Comparison of ENCODE assay signal across 1 cellular context in the genomic region with DNA sequence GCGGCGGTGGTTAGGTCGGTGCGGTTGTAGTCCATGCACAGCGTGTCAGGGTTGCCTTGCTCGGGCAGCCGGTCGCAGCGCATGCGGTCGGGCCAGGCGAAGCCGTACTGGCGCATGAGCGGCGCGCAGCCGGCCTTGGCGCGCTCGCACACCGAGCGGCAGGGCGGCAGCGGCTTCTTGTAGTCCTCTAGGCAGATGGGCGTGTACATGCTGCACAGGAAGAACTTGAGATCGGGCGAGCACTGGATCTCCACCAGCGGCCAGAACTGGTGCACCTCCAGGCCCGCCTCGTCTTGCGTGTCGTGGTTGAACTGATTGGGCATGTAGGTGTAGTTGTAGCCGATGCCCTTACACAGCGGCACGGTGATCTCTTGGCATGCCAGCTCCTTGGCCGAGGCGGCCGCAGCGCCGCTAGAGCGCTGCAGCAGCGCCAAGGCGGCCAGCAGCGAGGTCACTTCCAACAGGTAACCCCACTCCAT.
TF ChIP-seq lines count a peak whose summit lies in the region.

No MANE protein-coding gene starts in this region.

TF ChIP-seq in WTC11, 78 proteins besides CTCF, POLR2A, EP300 and RAD21 (continued from another document):
- TF ChIP-seq ZBTB43 (CRISPR knock-in tag; IDR thresholded peaks at IDR 0.05) (peak; percentile 88; the same call in 1 of the 2 replicates), PRRX2 (CRISPR knock-in tag; IDR thresholded peaks at IDR 0.05) (no peak)
- TF ChIP-seq, protein P1, sequence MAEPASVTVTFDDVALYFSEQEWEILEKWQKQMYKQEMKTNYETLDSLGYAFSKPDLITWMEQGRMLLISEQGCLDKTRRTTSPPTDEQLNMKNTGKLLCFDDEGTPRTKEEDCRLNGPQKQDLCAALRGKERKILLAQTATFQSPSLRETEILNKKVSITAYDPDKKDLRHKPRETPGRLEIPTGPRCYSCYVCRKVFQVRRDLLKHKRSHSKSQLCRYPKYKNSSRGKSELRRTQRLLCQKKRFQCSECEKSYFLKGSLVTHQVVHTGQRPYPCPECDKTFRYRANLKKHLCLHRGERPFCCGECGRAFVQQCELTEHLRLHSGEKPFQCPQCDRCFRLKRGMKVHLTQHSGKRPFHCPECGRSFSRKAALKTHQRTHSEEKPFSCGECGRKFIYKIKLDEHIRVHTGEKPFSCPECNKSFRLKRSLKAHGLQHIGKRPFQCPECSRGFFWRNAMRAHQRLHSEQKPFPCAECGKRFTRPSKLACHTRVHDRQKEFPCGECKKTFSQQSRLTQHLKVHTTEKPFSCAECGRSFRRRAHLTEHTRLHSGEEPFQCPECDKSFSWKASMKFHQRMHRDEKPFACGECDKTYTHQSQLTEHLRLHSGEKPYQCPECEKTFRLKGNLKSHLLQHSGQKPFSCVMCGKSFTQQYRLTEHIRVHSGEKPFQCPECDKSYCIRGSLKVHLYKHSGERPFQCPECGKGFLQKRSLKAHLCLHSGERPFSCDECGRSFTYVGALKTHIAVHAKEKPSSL (CRISPR knock-in tag; conservative IDR thresholded peaks at IDR 0.05), result no peak
- TF ChIP-seq, protein P2, sequence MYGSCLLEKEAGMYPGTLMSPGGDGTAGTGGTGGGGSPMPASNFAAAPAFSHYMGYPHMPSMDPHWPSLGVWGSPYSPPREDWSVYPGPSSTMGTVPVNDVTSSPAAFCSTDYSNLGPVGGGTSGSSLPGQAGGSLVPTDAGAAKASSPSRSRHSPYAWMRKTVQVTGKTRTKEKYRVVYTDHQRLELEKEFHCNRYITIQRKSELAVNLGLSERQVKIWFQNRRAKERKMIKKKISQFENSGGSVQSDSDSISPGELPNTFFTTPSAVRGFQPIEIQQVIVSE (CRISPR knock-in tag; IDR thresholded peaks at IDR 0.05; ENCODE audit: borderline replicate concordance), result no peak
